1 cellular context compared by ENCODE assay signal in the genomic region with DNA sequence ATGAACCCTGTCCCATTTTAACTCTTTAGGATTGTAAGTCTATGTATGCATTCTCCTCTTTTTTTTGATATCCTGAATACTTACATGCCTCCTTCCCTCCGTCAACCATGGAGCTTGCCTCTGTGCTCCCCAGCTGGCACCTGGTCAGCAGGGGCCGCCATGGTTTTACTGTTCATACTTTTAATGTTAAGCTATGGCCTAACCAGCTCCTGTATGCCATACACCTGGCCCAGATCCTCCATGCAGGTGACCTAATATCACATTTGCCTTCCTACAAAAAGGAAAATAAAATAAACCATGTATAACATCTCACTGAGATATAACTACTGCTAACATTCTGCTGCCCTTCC.
TF ChIP-seq lines count a peak whose summit lies in the region.

No MANE protein-coding gene starts in this region.

TF ChIP-seq in SK-N-SH, 30 proteins besides CTCF, POLR2A, EP300 and RAD21 (continued from another document):
- TF ChIP-seq, protein P1, sequence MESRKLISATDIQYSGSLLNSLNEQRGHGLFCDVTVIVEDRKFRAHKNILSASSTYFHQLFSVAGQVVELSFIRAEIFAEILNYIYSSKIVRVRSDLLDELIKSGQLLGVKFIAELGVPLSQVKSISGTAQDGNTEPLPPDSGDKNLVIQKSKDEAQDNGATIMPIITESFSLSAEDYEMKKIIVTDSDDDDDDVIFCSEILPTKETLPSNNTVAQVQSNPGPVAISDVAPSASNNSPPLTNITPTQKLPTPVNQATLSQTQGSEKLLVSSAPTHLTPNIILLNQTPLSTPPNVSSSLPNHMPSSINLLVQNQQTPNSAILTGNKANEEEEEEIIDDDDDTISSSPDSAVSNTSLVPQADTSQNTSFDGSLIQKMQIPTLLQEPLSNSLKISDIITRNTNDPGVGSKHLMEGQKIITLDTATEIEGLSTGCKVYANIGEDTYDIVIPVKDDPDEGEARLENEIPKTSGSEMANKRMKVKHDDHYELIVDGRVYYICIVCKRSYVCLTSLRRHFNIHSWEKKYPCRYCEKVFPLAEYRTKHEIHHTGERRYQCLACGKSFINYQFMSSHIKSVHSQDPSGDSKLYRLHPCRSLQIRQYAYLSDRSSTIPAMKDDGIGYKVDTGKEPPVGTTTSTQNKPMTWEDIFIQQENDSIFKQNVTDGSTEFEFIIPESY (IDR thresholded peaks at IDR 0.05; ENCODE audit: borderline replicate concordance, low read depth), result no peak
- TF ChIP-seq POLR2AphosphoS5 (IDR thresholded peaks at IDR 0.05; ENCODE audit: low read depth, low read length), result no peak
